ENCODE assay signal across 9 cellular contexts in the genomic region with DNA sequence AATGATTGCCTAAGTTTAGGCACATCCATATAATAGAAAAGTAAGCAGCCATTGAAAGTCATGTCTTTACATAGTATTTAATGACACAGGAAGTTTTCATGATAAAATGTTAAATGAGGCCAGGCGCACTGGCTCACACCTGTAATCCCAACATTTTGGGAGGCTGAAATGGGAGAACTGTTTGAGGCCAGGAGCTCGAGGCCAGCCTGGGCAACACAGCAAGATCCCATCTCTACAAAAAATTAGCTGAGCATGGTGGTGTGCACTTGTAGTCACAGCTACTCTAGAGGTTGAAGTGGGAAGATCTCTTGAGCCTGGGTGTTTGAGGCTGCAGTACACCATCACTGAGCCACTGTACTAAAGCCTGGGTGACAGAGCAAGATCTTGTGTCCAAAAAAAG.
"Had no signal": no experiment of that assay in that cellular context is flagged by ENCODE, and none has a peak within 500 bp of the region (broad histone marks: within the 10 kb centered on the region; RNA-seq: fewer than 3 reads in every experiment).

No MANE protein-coding gene starts in this region.

- ATAC-seq: HCT116 had no signal

- H3K9me3 Mint-ChIP-seq: HFFc6, IgD-negative memory B cell had no signal

- H2AFZ ChIP-seq: GM23248 had no signal

- H3K27ac ChIP-seq: GM23248 had no signal

- H3K9me3 ChIP-seq: HAP-1 had no signal

- H3K36me3 ChIP-seq: HAP-1 had no signal

- FAIRE-seq: HTR-8/SVneo had no signal

- DNase-seq: GM23248, GOT3, H7, HFFc6, KG1 had no signal

- H3K27ac Mint-ChIP-seq: HFFc6 had no signal

- H3K4me3 Mint-ChIP-seq: HFFc6, IgD-negative memory B cell had no signal

- H3K27me3 Mint-ChIP-seq: IgD-negative memory B cell had no signal

- H3K4me3 ChIP-seq: GM23248, HAP-1 had no signal

- H3K4me1 ChIP-seq: HAP-1 had no signal

- H3K9ac ChIP-seq: GM23248 had no signal

- H3K4me1 Mint-ChIP-seq: IgD-negative memory B cell had no signal
